In the genomic region with DNA sequence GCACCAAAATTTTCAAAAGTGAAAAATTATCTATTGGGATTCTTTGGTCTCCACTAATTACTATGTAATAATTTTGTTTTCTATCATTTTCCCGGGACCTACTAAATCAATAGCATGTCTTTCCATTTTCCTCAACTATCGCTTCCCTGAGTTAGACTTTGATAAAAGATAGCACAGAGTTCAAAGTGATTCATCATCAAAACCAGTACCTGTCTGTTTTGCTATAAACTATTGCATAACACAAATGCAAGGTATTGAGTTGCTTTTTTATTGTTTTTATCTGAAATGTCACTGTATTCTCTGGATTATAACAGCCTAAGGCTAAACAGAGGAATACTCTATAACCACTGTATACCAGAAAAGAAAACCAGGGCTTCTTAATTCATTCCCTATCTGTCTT, we compare ENCODE assay signal across 28 cellular contexts. TPM values are rescaled to one million over a fixed set of nuclear protein-coding genes. Genes with fewer than 3 reads are reported as not detected.
"Had no signal": no experiment of that assay in that cellular context is flagged by ENCODE, and none has a peak within 500 bp of the region (broad histone marks: within the 10 kb centered on the region; RNA-seq: fewer than 3 reads in every experiment).

No MANE protein-coding gene starts in this region.

- H3K27ac ChIP-seq: colonic mucosa, esophagus muscularis mucosa, foreskin keratinocyte, heart right ventricle, neural progenitor cell, parathyroid adenoma, psoas muscle, skin epidermis, thoracic aorta, tibial nerve, upper lobe of right lung, uterus had no signal

- H3K4me1 Mint-ChIP-seq: immature natural killer cell; naive thymus-derived CD4-positive, alpha-beta T cell; neural progenitor cell; stimulated activated naive B cell treated with anti-CD40 and anti-IgM and Interleukin-4, amounts not matched to agents 10 μg/mL and 1 μg/mL and 100 μg/mL, for 72 hours had no signal

- H3K4me3 ChIP-seq: colonic mucosa, esophagus muscularis mucosa, heart right ventricle, neural progenitor cell, psoas muscle, skin epidermis, thoracic aorta, tibial nerve, upper lobe of right lung, uterus had no signal

- H3K4me3 Mint-ChIP-seq: dendritic cell treated with granulocyte-macrophage colony-stimulating factor and Interleukin-4, amounts not matched to agents 40 ng/mL and 50 ng/mL, for 4 days; endodermal cell; immature natural killer cell; mesothelial cell of epicardium; naive thymus-derived CD4-positive, alpha-beta T cell; nephron; neural progenitor cell; stimulated activated naive B cell treated with anti-CD40 and anti-IgM and Interleukin-4, amounts not matched to agents 10 μg/mL and 1 μg/mL and 100 μg/mL, for 72 hours; stimulated activated naive CD8-positive, alpha-beta T cell treated with anti-CD3 and anti-CD28 coated beads, Interleukin-15, Interleukin-2, amounts not matched to agents 100 ng/mL and 50 ng/mL, for 24 hours had no signal

- H3K4me1 ChIP-seq: colonic mucosa, esophagus muscularis mucosa, neural progenitor cell, parathyroid adenoma, uterus had no signal

- H3K36me3 Mint-ChIP-seq: immature natural killer cell; naive thymus-derived CD4-positive, alpha-beta T cell; neural progenitor cell; stimulated activated naive B cell treated with anti-CD40 and anti-IgM and Interleukin-4, amounts not matched to agents 10 μg/mL and 1 μg/mL and 100 μg/mL, for 72 hours had no signal

- H3K27me3 Mint-ChIP-seq: dendritic cell treated with granulocyte-macrophage colony-stimulating factor and Interleukin-4, amounts not matched to agents 40 ng/mL and 50 ng/mL, for 4 days had no signal

- DNase-seq: colonic mucosa; effector CD8-positive, alpha-beta T cell; endodermal cell; foreskin keratinocyte; glutamatergic neuron; heart right ventricle; hypothalamus; immature natural killer cell; islet precursor cell; kidney glomerular epithelial cell; mesenchymal stem cell; naive thymus-derived CD4-positive, alpha-beta T cell; psoas muscle; stimulated activated CD4-positive, alpha-beta T cell treated with anti-CD3 and anti-CD28 coated beads, Interleukin-15, amount 100 ng/mL, for 24 hours; stimulated activated CD4-positive, alpha-beta T cell treated with anti-CD3 and anti-CD28 coated beads, Interleukin-2, amount 100 ng/mL, for 48 hours; stimulated activated naive B cell treated with anti-CD40 and anti-IgM and Interleukin-4, amounts not matched to agents 10 μg/mL and 1 μg/mL and 100 μg/mL, for 72 hours; upper lobe of right lung; uterus had no signal

- H3K27ac Mint-ChIP-seq: dendritic cell treated with granulocyte-macrophage colony-stimulating factor and Interleukin-4, amounts not matched to agents 40 ng/mL and 50 ng/mL, for 4 days; endodermal cell; immature natural killer cell; mesothelial cell of epicardium; naive thymus-derived CD4-positive, alpha-beta T cell; nephron; neural progenitor cell; stimulated activated naive B cell treated with anti-CD40 and anti-IgM and Interleukin-4, amounts not matched to agents 10 μg/mL and 1 μg/mL and 100 μg/mL, for 72 hours; stimulated activated naive CD8-positive, alpha-beta T cell treated with anti-CD3 and anti-CD28 coated beads, Interleukin-15, Interleukin-2, amounts not matched to agents 100 ng/mL and 50 ng/mL, for 24 hours had no signal

- H3K9me3 Mint-ChIP-seq: dendritic cell treated with granulocyte-macrophage colony-stimulating factor and Interleukin-4, amounts not matched to agents 40 ng/mL and 50 ng/mL, for 4 days; stimulated activated naive CD8-positive, alpha-beta T cell treated with anti-CD3 and anti-CD28 coated beads, Interleukin-15, Interleukin-2, amounts not matched to agents 100 ng/mL and 50 ng/mL, for 24 hours had no signal

- H3K27me3 ChIP-seq: colonic mucosa, esophagus muscularis mucosa, foreskin keratinocyte, heart right ventricle, neural progenitor cell, tibial nerve, upper lobe of right lung, uterus had no signal

- H3K36me3 ChIP-seq: colonic mucosa, esophagus muscularis mucosa, heart right ventricle, neural progenitor cell, thoracic aorta, tibial nerve, upper lobe of right lung, uterus had no signal

- H3K9ac ChIP-seq: neural progenitor cell, parathyroid adenoma had no signal

- H3K9me3 ChIP-seq: colonic mucosa, thoracic aorta, upper lobe of right lung, uterus had no signal

RNA-seq across cellular contexts. Expression of gene FRK, which starts 19.7 kb away (rescaled TPM):
- polyA plus RNA-seq: immature natural killer cell; naive thymus-derived CD4-positive, alpha-beta T cell had no signal
